ENCODE assay signal across 9 cellular contexts in genomic region chr1:48688102-48688760, GRCh38.
DNase-seq lines count a peak whose midpoint lies in the region; ATAC-seq and TF ChIP-seq lines count a peak whose summit lies in the region.
"Had no signal": no experiment of that assay in that cellular context is flagged by ENCODE, and none has a peak within 500 bp of the region (broad histone marks: within the 10 kb centered on the region; RNA-seq: fewer than 3 reads in every experiment).

No MANE protein-coding gene starts in this region.

- no peak overlapping the region for H2AFZ ChIP-seq in DND-41 (ENCODE audit: low read depth, low read length)

- POLR2A ChIA-PET in naive thymus-derived CD4-positive, alpha-beta T cell (lab: Charles Lee) = no interaction called here

- H3K9me3 ChIP-seq in DND-41 (ENCODE audit: insufficient read depth, low read length, severe bottlenecking) = no peaks in the 10 kb centered on the region
- no peaks in the 10 kb centered on the region for H3K9me3 ChIP-seq in naive thymus-derived CD4-positive, alpha-beta T cell (ENCODE audit: control insufficient read depth in 2 of 3, low read length in 3 of 3)

- in situ Hi-C loops in G401 (cut with HindIII; ENCODE audit: low sequenced_read_pairs) = no loop called here

- no peak overlapping the region for H3K27ac Mint-ChIP-seq in naive thymus-derived CD4-positive, alpha-beta T cell
- H3K27ac Mint-ChIP-seq: activated naive CD4-positive, alpha-beta T cell treated with anti-CD3 and anti-CD28 coated beads, Interleukin-2, amount 50 U/mL, for 72 hours had no signal

- H3K9ac ChIP-seq in DND-41 (ENCODE audit: low read depth, low read length) = no peak overlapping the region

- no peak overlapping the region for H3K4me2 ChIP-seq in DND-41 (ENCODE audit: insufficient read depth, low read length)

- TF ChIP-seq CTCF in DND-41 (IDR thresholded peaks at IDR 0.05; ENCODE audit: borderline replicate concordance, extremely low read depth, low read length, poor library complexity, severe bottlenecking) = peak; percentile 50
- peak; percentile 20; the same call in 1 of the 2 replicates for TF ChIP-seq CTCF in LNCAP (IDR thresholded peaks at IDR 0.05)

- H3K36me3 Mint-ChIP-seq in naive thymus-derived CD4-positive, alpha-beta T cell = no peaks in the 10 kb centered on the region
- H3K36me3 Mint-ChIP-seq: activated naive CD4-positive, alpha-beta T cell treated with anti-CD3 and anti-CD28 coated beads, Interleukin-2, amount 50 U/mL, for 72 hours had no signal

- H3K4me3 ChIP-seq in DND-41 (ENCODE audit: low read depth in 1 of 2, low read length in 2 of 2) = no peak overlapping the region
- no peak overlapping the region for H3K4me3 ChIP-seq in naive thymus-derived CD4-positive, alpha-beta T cell (ENCODE audit: low read length)

- H4K20me1 ChIP-seq in DND-41 (ENCODE audit: insufficient read depth, low read length) = no peaks in the 10 kb centered on the region

- H3K27ac ChIP-seq in DND-41 (ENCODE audit: low read length) = no peak overlapping the region
- H3K27ac ChIP-seq in naive thymus-derived CD4-positive, alpha-beta T cell (ENCODE audit: low read depth, low read length) = no peak overlapping the region

- H3K79me2 ChIP-seq in DND-41 (ENCODE audit: insufficient read depth, low read length) = no peaks in the 10 kb centered on the region

- DNase-seq in DND-41 (no peak), foreskin melanocyte (peak; percentile 24), G401 (ENCODE audit: low spot score) (no peak), NCI-H1694 (lab: John Stamatoyannopoulos, UW) (no peak)
- no peak for DNase-seq in naive thymus-derived CD4-positive, alpha-beta T cell
- DNase-seq in activated CD8-positive, alpha-beta memory T cell treated with anti-CD3 and anti-CD28 coated beads, Interleukin-2, amount 50 U/mL, for 4 hours = no peak

- no peaks in the 10 kb centered on the region for H3K4me1 ChIP-seq in DND-41 (ENCODE audit: insufficient read depth, low read length)
- H3K4me1 ChIP-seq in naive thymus-derived CD4-positive, alpha-beta T cell (ENCODE audit: control insufficient read depth in 2 of 2, insufficient read depth in 2 of 2, low read length in 2 of 2) = no peaks in the 10 kb centered on the region

- intact Hi-C loops in naive thymus-derived CD4-positive, alpha-beta T cell (cut with micrococcal nuclease) = no loop called here

- H3K27me3 Mint-ChIP-seq in naive thymus-derived CD4-positive, alpha-beta T cell = peaks cover 0 to 4% (median 0%) of the 10 kb centered on the region in 5 donors

- no peak overlapping the region for H3K4me3 Mint-ChIP-seq in naive thymus-derived CD4-positive, alpha-beta T cell

- no peaks in the 10 kb centered on the region for H3K9me3 Mint-ChIP-seq in naive thymus-derived CD4-positive, alpha-beta T cell
- H3K9me3 Mint-ChIP-seq: activated naive CD4-positive, alpha-beta T cell treated with anti-CD3 and anti-CD28 coated beads, Interleukin-2, amount 50 U/mL, for 72 hours had no signal

- H3K27me3 ChIP-seq in DND-41 (ENCODE audit: insufficient read depth, low read length, poor library complexity) = peaks cover 6% of the 10 kb centered on the region
- H3K27me3 ChIP-seq in naive thymus-derived CD4-positive, alpha-beta T cell (ENCODE audit: control insufficient read depth in 2 of 2, insufficient read depth in 2 of 2, low read length in 2 of 2) = no peaks in the 10 kb centered on the region

- ATAC-seq in DND-41 (ENCODE audit: insufficient read depth, low read depth) (peak; percentile 66), GM21526 (IDR thresholded peaks at IDR 0.05; ENCODE audit: low FRiP score, unreplicated experiment) (peak; percentile 66)
- ATAC-seq in naive thymus-derived CD4-positive, alpha-beta T cell = no peak

- CTCF ChIA-PET in naive thymus-derived CD4-positive, alpha-beta T cell (lab: Charles Lee) = no interaction called here

- no peaks in the 10 kb centered on the region for H3K36me3 ChIP-seq in DND-41 (ENCODE audit: insufficient read depth, low read length)
- H3K36me3 ChIP-seq in naive thymus-derived CD4-positive, alpha-beta T cell (ENCODE audit: control insufficient read depth in 2 of 3, insufficient read depth in 3 of 3, low read length in 3 of 3) = no peaks in the 10 kb centered on the region

- H3K4me1 Mint-ChIP-seq in naive thymus-derived CD4-positive, alpha-beta T cell = peaks cover 0 to 3% (median 0%) of the 10 kb centered on the region in 7 donors
